In genomic region chr16:12095275-12096161, GRCh38 we compare ENCODE assay signal across 8 cellular contexts.
DNase-seq lines count a peak whose midpoint lies in the region; ATAC-seq and TF ChIP-seq lines count a peak whose summit lies in the region.

No MANE protein-coding gene starts in this region.

- TF ChIP-seq CTCF in GM06990 (IDR thresholded peaks at IDR 0.05; ENCODE audit: insufficient read depth, low read length, poor library complexity, severe bottlenecking) (peak; percentile 87), MCF 10A (IDR thresholded peaks at IDR 0.05; ENCODE audit: unreplicated experiment) (peak; percentile 82)

- BruUV-seq in MCF 10A (replicated peaks; lab: Mats Ljungman, UMichigan): no TSS peak

- no peak overlapping the region for H3K27ac Mint-ChIP-seq in MCF 10A (ENCODE audit: low read depth, unreplicated experiment)
- H3K27ac Mint-ChIP-seq in immature natural killer cell: peak overlapping the region in 3 of 6 donors; percentile 2 to 55 (median 43)

- intact Hi-C loops in MCF 10A (cut with micrococcal nuclease): loop anchor here (1.0 to 10.0 kb wide), 4 partner anchors 179 to 722 kb away; no protein-coding TSS in a partner anchor

- no peak for ATAC-seq in HG02798 (IDR thresholded peaks at IDR 0.05; ENCODE audit: poor library complexity, unreplicated experiment)
- no peak for ATAC-seq in GM21447 (IDR thresholded peaks at IDR 0.05; ENCODE audit: unreplicated experiment)

- DNase-seq in GM06990 (ENCODE audit: extremely low read depth, insufficient read length) (peak; percentile 27), NCI-H1694 (lab: John Stamatoyannopoulos, UW) (peak; percentile 64), UCSD-AML1 (lab: John Stamatoyannopoulos, UW; ENCODE audit: unreplicated experiment) (peak; percentile 65), MCF 10A (ENCODE audit: unreplicated experiment) (peak; percentile 57), immature natural killer cell (peak; percentile 46 to 61 (median 56))
- DNase-seq in stimulated activated CD4-positive, alpha-beta T cell treated with anti-CD3 and anti-CD28 coated beads, Interleukin-15, amount 100 ng/mL, for 1 hour (ENCODE audit: low read depth in 1 of 2, low spot score in 1 of 2): peak; percentile 31 to 47

- H3K36me3 Mint-ChIP-seq in MCF 10A (ENCODE audit: insufficient read depth, unreplicated experiment): no peaks in the 10 kb centered on the region
- H3K36me3 Mint-ChIP-seq in immature natural killer cell: peaks cover 0 to 17% (median 0%) of the 10 kb centered on the region in 3 donors

- H3K36me3 ChIP-seq in GM06990 (ENCODE audit: control insufficient read depth, insufficient read depth, low read length): peaks cover 20% of the 10 kb centered on the region

- H3K27me3 Mint-ChIP-seq in MCF 10A (ENCODE audit: insufficient read depth, unreplicated experiment): no peaks in the 10 kb centered on the region
- peaks cover 0 to 2% (median 0%) of the 10 kb centered on the region in 3 donors for H3K27me3 Mint-ChIP-seq in immature natural killer cell (ENCODE audit: low read depth in 3 of 3)

- no peak overlapping the region for H3K4me3 Mint-ChIP-seq in MCF 10A (ENCODE audit: unreplicated experiment)
- peak overlapping the region; percentile 46 to 82 (median 58) for H3K4me3 Mint-ChIP-seq in immature natural killer cell

- no peak overlapping the region for H3K4me3 ChIP-seq in GM06990 (replicated peaks; ENCODE audit: low read depth, low read length)

- H3K9me3 Mint-ChIP-seq in MCF 10A (ENCODE audit: unreplicated experiment): no peaks in the 10 kb centered on the region
- no peaks in the 10 kb centered on the region for H3K9me3 Mint-ChIP-seq in immature natural killer cell

- H3K4me1 Mint-ChIP-seq in MCF 10A (ENCODE audit: insufficient read depth, unreplicated experiment) (peaks cover 16% of the 10 kb centered on the region), immature natural killer cell (peaks cover 8 to 13% of the 10 kb centered on the region in 2 donors)

- no peaks in the 10 kb centered on the region for H3K27me3 ChIP-seq in GM06990 (replicated peaks; ENCODE audit: control insufficient read depth, insufficient read depth, low read length)

- CTCF ChIA-PET in MCF 10A (lab: Yijun Ruan, JAX): interaction anchor here (0.6 to 4.4 kb wide), 88 partner anchors 9 to 1824 kb away, joined by 3 to 85 read pairs (median 4); partner anchors contain the start of gene ERCC4

- POLR2A ChIA-PET in MCF 10A (lab: Yijun Ruan, JAX): interaction anchor here (0.8 to 1.0 kb wide), 2 partner anchors 33 to 209 kb away, joined by 3 read pairs; no protein-coding TSS in a partner anchor
